Comparison of ENCODE assay signal across 31 cellular contexts in the genomic region with DNA sequence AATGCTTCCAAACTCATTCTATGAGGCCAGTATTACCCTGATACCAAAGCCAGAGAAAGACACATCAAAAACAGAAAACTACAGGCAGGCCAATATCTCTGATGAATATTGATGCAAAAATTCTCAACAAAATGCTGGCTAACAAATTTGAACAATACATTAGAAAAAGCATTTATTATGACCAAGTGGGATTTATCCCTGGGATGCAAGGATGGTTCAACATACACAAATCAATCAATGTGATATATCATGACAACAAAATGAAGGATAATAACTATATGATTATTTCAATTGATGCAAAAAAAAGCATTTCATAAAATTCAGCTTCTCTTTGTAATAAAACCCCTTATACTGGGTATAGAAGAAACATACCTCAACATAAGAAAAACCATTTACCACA.
DNase-seq lines count a peak whose midpoint lies in the region; ATAC-seq, FAIRE-seq and TF ChIP-seq lines count a peak whose summit lies in the region.
"Had no signal": no experiment of that assay in that cellular context is flagged by ENCODE, and none has a peak within 500 bp of the region (broad histone marks: within the 10 kb centered on the region; RNA-seq: fewer than 3 reads in every experiment).

No MANE protein-coding gene starts in this region.

- no TSS peak for BruUV-seq in K562 (replicated peaks; lab: Mats Ljungman, UMichigan)

- no peak for TF ChIP-seq POLR2A in K562 (conservative IDR thresholded peaks at IDR 0.05)

- H3K36me3 ChIP-seq in K562 (ENCODE audit: control insufficient read depth, insufficient read depth, low read length) = no peaks in the 10 kb centered on the region
- H3K36me3 ChIP-seq: BE2C; BLaER1; BLaER1 treated with 17β-estradiol and CSF1 and Interleukin-3, amounts not matched to agents 10 nM and 100 nM had no signal

- TF ChIP-seq EP300 in K562 (IDR thresholded peaks at IDR 0.05; ENCODE audit: low read length) = no peak

- no peaks in the 10 kb centered on the region for H3K27me3 Mint-ChIP-seq in activated T-cell treated with anti-CD3 and anti-CD28 coated beads, Interleukin-2, amount 50 U/mL, for 4 hours (ENCODE audit: low read depth)
- H3K27me3 Mint-ChIP-seq: B cell; CD4-positive, alpha-beta memory T cell; CD4-positive, alpha-beta T cell; CD4-positive, CD25-positive, alpha-beta regulatory T cell; CD8-positive, alpha-beta memory T cell had no signal

- ATAC-seq in K562 = no peak
- ATAC-seq in activated T-cell treated with anti-CD3 and anti-CD28 coated beads, Interleukin-2, amount 50 U/mL, for 4 hours = no peak
- ATAC-seq: A549; CD8-positive, alpha-beta T cell had no signal

- no peak overlapping the region for H3K4me3 ChIP-seq in K562
- H3K4me3 ChIP-seq: A549; BLaER1; BLaER1 treated with 17β-estradiol and CSF1 and Interleukin-3, amounts not matched to agents 10 nM and 100 nM had no signal

- CTCF ChIA-PET in K562 (lab: Yijun Ruan, JAX; ENCODE audit: low intra/inter-chr PET ratio) = no interaction called here

- FAIRE-seq in K562 (lab: Jason Lieb, UNC) = no peak
- FAIRE-seq: A204.1, A549, D721Med had no signal

- H3K9me3 Mint-ChIP-seq in activated T-cell treated with anti-CD3 and anti-CD28 coated beads, Interleukin-2, amount 50 U/mL, for 4 hours = peaks cover 38% of the 10 kb centered on the region

- in situ Hi-C loops in K562 (cut with MboI) = no loop called here

- H3K4me1 Mint-ChIP-seq in activated T-cell treated with anti-CD3 and anti-CD28 coated beads, Interleukin-2, amount 50 U/mL, for 4 hours (ENCODE audit: low read depth) = no peaks in the 10 kb centered on the region
- H3K4me1 Mint-ChIP-seq: B cell; CD14-positive monocyte; CD4-positive, alpha-beta memory T cell; CD4-positive, CD25-positive, alpha-beta regulatory T cell; CD8-positive, alpha-beta memory T cell had no signal

- H3K79me2 ChIP-seq in K562 (ENCODE audit: control insufficient read depth, insufficient read depth, low read length) = no peaks in the 10 kb centered on the region

- intact Hi-C loops in K562 (cut with micrococcal nuclease) = no loop called here

- no peak for TF ChIP-seq CTCF in K562 (IDR thresholded peaks at IDR 0.05 in 2 of 3, conservative IDR thresholded peaks at IDR 0.05 in 1 of 3; ENCODE audit: insufficient read depth in 2 of 3, low read depth in 1 of 3, low read length in 3 of 3)

- H3K4me2 ChIP-seq in K562 (ENCODE audit: insufficient read depth, low read length) = no peak overlapping the region
- H3K4me2 ChIP-seq: A549; BLaER1; BLaER1 treated with 17β-estradiol and CSF1 and Interleukin-3, amounts not matched to agents 10 nM and 100 nM had no signal

- H3K27ac ChIP-seq in K562 (ENCODE audit: extremely low read depth, low read depth, low read length) = no peak overlapping the region
- H3K27ac ChIP-seq: 22Rv1; A549; BLaER1; BLaER1 treated with 17β-estradiol and CSF1 and Interleukin-3, amounts not matched to agents 10 nM and 100 nM; C4-2B had no signal

- H3K36me3 Mint-ChIP-seq in activated T-cell treated with anti-CD3 and anti-CD28 coated beads, Interleukin-2, amount 50 U/mL, for 4 hours (ENCODE audit: insufficient read depth) = no peaks in the 10 kb centered on the region
- H3K36me3 Mint-ChIP-seq: CD14-positive monocyte; CD4-positive, alpha-beta memory T cell; CD4-positive, CD25-positive, alpha-beta regulatory T cell; CD8-positive, alpha-beta memory T cell; CD8-positive, alpha-beta T cell had no signal

- H3K9me3 ChIP-seq in K562 (replicated peaks; ENCODE audit: control insufficient read depth, insufficient read depth, low read depth, low read length) = no peaks in the 10 kb centered on the region
- H3K9me3 ChIP-seq: A549, BE2C, Caco-2 had no signal

- no peak overlapping the region for H3K4me3 Mint-ChIP-seq in activated T-cell treated with anti-CD3 and anti-CD28 coated beads, Interleukin-2, amount 50 U/mL, for 4 hours
- H3K4me3 Mint-ChIP-seq: B cell; CD14-positive monocyte; CD4-positive, alpha-beta memory T cell; CD4-positive, alpha-beta T cell; CD4-positive, CD25-positive, alpha-beta regulatory T cell; CD8-positive, alpha-beta memory T cell; CD8-positive, alpha-beta T cell had no signal

- DNase-seq in K562 (ENCODE audit: extremely low read depth in 1 of 4, low spot score in 3 of 4) = no peak
- DNase-seq in activated T-cell treated with anti-CD3 and anti-CD28 coated beads, Interleukin-2, amount 50 U/mL, for 4 hours = no peak
- DNase-seq: 8988T; ACHN; AML-193; BE2C; C1 segment of cervical spinal cord; Caco-2; Calu3; CD4-positive, alpha-beta memory T cell; CD4-positive, alpha-beta T cell; CD4-positive, CD25-positive, alpha-beta regulatory T cell; CD8-positive, alpha-beta memory T cell; CD8-positive, alpha-beta T cell; COR-L47; DMS 273 treated with DMSO at 0.1 percent for 48 hours; DMS153; DMS53; DMS79; DMS79 treated with DMSO at 0.1 percent for 48 hours; DND-41; EL had no signal

- H3K27me3 ChIP-seq in K562 (ENCODE audit: control insufficient read depth in 2 of 2, insufficient read depth in 2 of 2, low read length in 2 of 2) = no peaks in the 10 kb centered on the region
- H3K27me3 ChIP-seq: BE2C; BLaER1; BLaER1 treated with 17β-estradiol and CSF1 and Interleukin-3, amounts not matched to agents 10 nM and 100 nM had no signal

- H3K9me1 ChIP-seq in K562 (ENCODE audit: control insufficient read depth, insufficient read depth, low read length) = no peaks in the 10 kb centered on the region

- POLR2A ChIA-PET in K562 (lab: Yijun Ruan, JAX) = no interaction called here

- no peaks in the 10 kb centered on the region for H4K20me1 ChIP-seq in K562 (replicated peaks; ENCODE audit: control insufficient read depth, insufficient read depth, low read length)
- H4K20me1 ChIP-seq: BLaER1; BLaER1 treated with 17β-estradiol and CSF1 and Interleukin-3, amounts not matched to agents 10 nM and 100 nM had no signal

- H2AFZ ChIP-seq in K562 (ENCODE audit: low read depth, low read length) = no peak overlapping the region

- H3K4me1 ChIP-seq in K562 (replicated peaks in 1 of 2; ENCODE audit: control insufficient read depth in 2 of 2, insufficient read depth in 2 of 2, low read length in 2 of 2) = no peaks in the 10 kb centered on the region
- H3K4me1 ChIP-seq: A549; BE2C; BLaER1; BLaER1 treated with 17β-estradiol and CSF1 and Interleukin-3, amounts not matched to agents 10 nM and 100 nM; Caco-2 had no signal

- H3K9ac ChIP-seq in K562 (ENCODE audit: insufficient read depth in 1 of 2, low read depth in 2 of 2, low read length in 2 of 2) = no peak overlapping the region
- H3K9ac ChIP-seq: BLaER1; BLaER1 treated with 17β-estradiol and CSF1 and Interleukin-3, amounts not matched to agents 10 nM and 100 nM had no signal

- TF ChIP-seq RAD21 in K562 (CRISPR knock-in tag; conservative IDR thresholded peaks at IDR 0.05 in 1 of 2, IDR thresholded peaks at IDR 0.05 in 1 of 2) = no peak

TF ChIP-seq in K562, 482 proteins besides CTCF, POLR2A, EP300 and RAD21:
- TF ChIP-seq FOXJ3 (CRISPR knock-in tag; IDR thresholded peaks at IDR 0.05) (no peak), SMARCB1 (IDR thresholded peaks at IDR 0.05; ENCODE audit: insufficient read length, low read depth) (no peak), ZNF644 (tag; IDR thresholded peaks at IDR 0.05; ENCODE audit: low read depth) (no peak), TAL1 (IDR thresholded peaks at IDR 0.05) (no peak), HDAC3 (IDR thresholded peaks at IDR 0.05; ENCODE audit: borderline replicate concordance, partially characterized antibody) (no peak), GABPA (tag; conservative IDR thresholded peaks at IDR 0.05; ENCODE audit: low read depth) (no peak), MEIS2 (IDR thresholded peaks at IDR 0.05; ENCODE audit: partially characterized antibody) (peak; percentile 20), HDGF (IDR thresholded peaks at IDR 0.05) (no peak), CAMTA2 (CRISPR knock-in tag; conservative IDR thresholded peaks at IDR 0.05) (no peak), TEAD1 (CRISPR knock-in tag; IDR thresholded peaks at IDR 0.05) (no peak), ZNF324 (CRISPR knock-in tag; IDR thresholded peaks at IDR 0.05) (peak; percentile 95), DACH1 (IDR thresholded peaks at IDR 0.05; ENCODE audit: partially characterized antibody) (no peak), ZNF274 (IDR thresholded peaks at IDR 0.05; ENCODE audit: borderline replicate concordance, low read depth, low read length) (no peak), SNIP1 (IDR thresholded peaks at IDR 0.05; ENCODE audit: low read depth) (no peak)
- TF ChIP-seq, protein P1, sequence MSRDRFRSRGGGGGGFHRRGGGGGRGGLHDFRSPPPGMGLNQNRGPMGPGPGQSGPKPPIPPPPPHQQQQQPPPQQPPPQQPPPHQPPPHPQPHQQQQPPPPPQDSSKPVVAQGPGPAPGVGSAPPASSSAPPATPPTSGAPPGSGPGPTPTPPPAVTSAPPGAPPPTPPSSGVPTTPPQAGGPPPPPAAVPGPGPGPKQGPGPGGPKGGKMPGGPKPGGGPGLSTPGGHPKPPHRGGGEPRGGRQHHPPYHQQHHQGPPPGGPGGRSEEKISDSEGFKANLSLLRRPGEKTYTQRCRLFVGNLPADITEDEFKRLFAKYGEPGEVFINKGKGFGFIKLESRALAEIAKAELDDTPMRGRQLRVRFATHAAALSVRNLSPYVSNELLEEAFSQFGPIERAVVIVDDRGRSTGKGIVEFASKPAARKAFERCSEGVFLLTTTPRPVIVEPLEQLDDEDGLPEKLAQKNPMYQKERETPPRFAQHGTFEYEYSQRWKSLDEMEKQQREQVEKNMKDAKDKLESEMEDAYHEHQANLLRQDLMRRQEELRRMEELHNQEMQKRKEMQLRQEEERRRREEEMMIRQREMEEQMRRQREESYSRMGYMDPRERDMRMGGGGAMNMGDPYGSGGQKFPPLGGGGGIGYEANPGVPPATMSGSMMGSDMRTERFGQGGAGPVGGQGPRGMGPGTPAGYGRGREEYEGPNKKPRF (IDR thresholded peaks at IDR 0.05; ENCODE audit: low read depth, low read length) = no peak
